In genomic region chr19:58328999-58329398, GRCh38 we compare ENCODE assay signal across 10 cellular contexts. TPM values are rescaled to one million over a fixed set of nuclear protein-coding genes. Genes with fewer than 3 reads are reported as not detected.
DNase-seq lines count a peak whose midpoint lies in the region; ATAC-seq, FAIRE-seq and TF ChIP-seq lines count a peak whose summit lies in the region.
"Had no signal": no experiment of that assay in that cellular context is flagged by ENCODE, and none has a peak within 500 bp of the region (broad histone marks: within the 10 kb centered on the region; RNA-seq: fewer than 3 reads in every experiment).

No MANE protein-coding gene starts in this region.

- no peaks in the 10 kb centered on the region for H3F3A ChIP-seq in MM.1S (ENCODE audit: insufficient read depth, low read length)

- TF ChIP-seq CTCF in MM.1S (IDR thresholded peaks at IDR 0.05; ENCODE audit: low read length) (peak; percentile 29), GM12878 (IDR thresholded peaks at IDR 0.05 in 2 of 3, conservative IDR thresholded peaks at IDR 0.05 in 1 of 3; ENCODE audit: control insufficient read depth in 2 of 3, extremely low read depth in 1 of 3, insufficient read depth in 1 of 3, low read depth in 3 of 3, low read length in 3 of 3) (peak; percentile 40 to 53 (median 42)), transverse colon (IDR thresholded peaks at IDR 0.05) (no peak)

- no peak for FAIRE-seq in GM12878 (lab: Jason Lieb, UNC)

- H3K27ac ChIP-seq in MM.1S (ENCODE audit: low read length) (no peak overlapping the region), GM12878 (ENCODE audit: control insufficient read depth, insufficient read depth) (no peak overlapping the region), transverse colon (no peak overlapping the region)

- H3K27me3 ChIP-seq in MM.1S (replicated peaks; ENCODE audit: insufficient read depth, low read length): no peaks in the 10 kb centered on the region
- no peaks in the 10 kb centered on the region for H3K27me3 ChIP-seq in GM12878 (replicated peaks in 1 of 2; ENCODE audit: control insufficient read depth in 2 of 2, insufficient read depth in 2 of 2, low read length in 1 of 2)
- no peaks in the 10 kb centered on the region for H3K27me3 ChIP-seq in transverse colon

- TF ChIP-seq EP300 in GM12878 (IDR thresholded peaks at IDR 0.05; ENCODE audit: borderline replicate concordance in 1 of 2, control insufficient read depth in 1 of 2, low read depth in 2 of 2, low read length in 2 of 2) (no peak), transverse colon (IDR thresholded peaks at IDR 0.05; ENCODE audit: low read depth) (no peak)

- WGBS in GM12878 (ENCODE audit: insufficient coverage, insufficient replicate concordance, low lambda C conversion rate, missing lambda C conversion rate): 66% methylated on average over 10 of the region's 10 CpGs
- WGBS in transverse colon (ENCODE audit: low coverage in 1 of 2), 2 donors: 65 to 77% methylated on average over 5 to 10 of the region's 10 CpGs

- no peak for TF ChIP-seq POLR2A in GM12878 (IDR thresholded peaks at IDR 0.05; ENCODE audit: low read depth, low read length)
- no peak for TF ChIP-seq POLR2A in transverse colon (IDR thresholded peaks at IDR 0.05)

- POLR2A ChIA-PET in GM12878 (lab: Charles Lee): interaction anchor here (1.0 kb wide), 1 partner anchor 19 kb away, joined by 4 read pairs; no protein-coding TSS in a partner anchor

- no peak overlapping the region for H3K4me2 ChIP-seq in MM.1S (ENCODE audit: low read depth, low read length)
- H3K4me2 ChIP-seq in GM12878 (ENCODE audit: control insufficient read depth, insufficient read depth): peak overlapping the region; percentile 70; the same call in 1 of the 2 replicates

- in situ Hi-C loops in GM12878 (cut with MboI): no loop called here
- in situ Hi-C loops in transverse colon (cut with MboI; ENCODE audit: low pct_ligation_motif_present in 1 of 4, low pct_unique_long_range_greater_than_20kb in 1 of 4, low sequenced_read_pairs in 3 of 4): no loop called here

- H3K79me2 ChIP-seq in MM.1S (ENCODE audit: low read length) (peaks cover 10% of the 10 kb centered on the region), GM12878 (ENCODE audit: control insufficient read depth, insufficient read depth, low read length) (peaks cover 21% of the 10 kb centered on the region)

- DNase-seq in activated gamma-delta T cell treated with Interleukin-2 at 50 U/mL for 16 hours: peak; percentile 23
- no peak for DNase-seq in activated gamma-delta T cell (lab: John Stamatoyannopoulos, UW)
- no peak for DNase-seq in MM.1S
- DNase-seq in GM12878 (ENCODE audit: low read depth, low spot score): no peak
- DNase-seq in stimulated activated CD8-positive, alpha-beta memory T cell treated with anti-CD3 and anti-CD28 coated beads, Interleukin-4, amount 100 ng/mL, for 48 hours: peak; percentile 51
- no peak for DNase-seq in transverse colon
- no peak for DNase-seq in hepatic stellate cell (ENCODE audit: low spot score)
- DNase-seq: central memory CD4-positive, alpha-beta T cell; psoas muscle had no signal

- intact Hi-C loops in GM12878 (cut with micrococcal nuclease; ENCODE audit: unreplicated experiment) (loop anchor here (5.0 kb wide), 2 partner anchors 138 to 188 kb away; partner anchors contain the start of genes ZBTB45 and ZNF324), transverse colon (cut with DNase I; ENCODE audit: low total_unique reads) (no loop called here)

- H3K4me3 ChIP-seq in MM.1S (ENCODE audit: low read length) (no peak overlapping the region), GM12878 (no peak overlapping the region), transverse colon (no peak overlapping the region)

- H3K9me3 ChIP-seq in MM.1S (replicated peaks; ENCODE audit: insufficient read depth, low read length) (no peaks in the 10 kb centered on the region), GM12878 (replicated peaks; ENCODE audit: control insufficient read depth, insufficient read depth, low read length) (no peaks in the 10 kb centered on the region), transverse colon (no peaks in the 10 kb centered on the region)
- H3K9me3 ChIP-seq: psoas muscle had no signal

- SMC1A ChIA-PET in GM12878 (lab: Charles Lee; ENCODE audit: uncharacterized antibody, unreplicated experiment): interaction anchor here (1.6 kb wide), 1 partner anchor 50 kb away, joined by 3 read pairs; no protein-coding TSS in a partner anchor

- ATAC-seq in GM12878 (no peak), GM19328 (IDR thresholded peaks at IDR 0.05; ENCODE audit: unreplicated experiment) (no peak)
- ATAC-seq: psoas muscle had no signal

- H3K4me1 ChIP-seq in MM.1S (ENCODE audit: low read length) (peaks cover 7% of the 10 kb centered on the region; the same call in 1 of the 2 replicates), GM12878 (ENCODE audit: control insufficient read depth, insufficient read depth, low read length) (peaks cover 5% of the 10 kb centered on the region), transverse colon (peaks cover 16 to 27% (median 22%) of the 10 kb centered on the region in 4 donors)

- H4K20me1 ChIP-seq in MM.1S (ENCODE audit: insufficient read depth, low read length) (no peaks in the 10 kb centered on the region), GM12878 (ENCODE audit: control insufficient read depth, insufficient read depth) (no peaks in the 10 kb centered on the region)

- TF ChIP-seq RAD21 in GM12878 (IDR thresholded peaks at IDR 0.05; ENCODE audit: insufficient read depth, low read depth, low read length): peak; percentile 72

- H3K9ac ChIP-seq in MM.1S (ENCODE audit: low read length) (no peak overlapping the region), GM12878 (ENCODE audit: control insufficient read depth, insufficient read depth, low read length) (no peak overlapping the region)

- H3K36me3 ChIP-seq in MM.1S (replicated peaks; ENCODE audit: insufficient read depth, low read length) (no peaks in the 10 kb centered on the region), GM12878 (ENCODE audit: control insufficient read depth in 2 of 2, insufficient read depth in 2 of 2, low read length in 1 of 2) (no peaks in the 10 kb centered on the region), transverse colon (no peaks in the 10 kb centered on the region)

- no peak overlapping the region for H2AFZ ChIP-seq in MM.1S (ENCODE audit: low read length)
- no peak overlapping the region for H2AFZ ChIP-seq in GM12878 (ENCODE audit: control insufficient read depth, low read depth, low read length)

- RAD21 ChIA-PET in GM12878 (lab: Charles Lee; ENCODE audit: unreplicated experiment): interaction anchor here (1.0 kb wide), 1 partner anchor 33 kb away, joined by 3 read pairs; the partner anchor contains the start of gene ZNF497

- no TSS peak for BruUV-seq in GM12878 (replicated peaks; lab: Mats Ljungman, UMichigan)

- no peaks in the 10 kb centered on the region for H3K9me2 ChIP-seq in MM.1S (replicated peaks; ENCODE audit: insufficient read depth, low read length)

- CTCF ChIA-PET in GM12878 (lab: Yijun Ruan, JAX): interaction anchor here (1.0 to 1.3 kb wide), 2 partner anchors 140 to 193 kb away, joined by 3 read pairs; no protein-coding TSS in a partner anchor

RNA-seq across cellular contexts. Expression of gene ZSCAN22, which starts 2.2 kb away (rescaled TPM):
- total RNA-seq in GM12878 (2013; cell fraction: nucleolus; rRNA removed): 6.8 and 7.5 TPM in 2 replicates
- total RNA-seq in GM12878 (2014; rRNA removed) (2.5 and 2.6 TPM in 2 replicates), GM12878 (2014; rRNA removed; fragmentation: Illumina TruSeq; extraction: Trizol) (2.6 and 2.7 TPM in 2 replicates), GM12878 (2021) (3.4 and 3.5 TPM in 2 replicates), transverse colon (10 to 100 TPM in 1 of 4 donors, 1 to 10 TPM in 3; 3.0 to 11.6 (median 3.3) TPM)
- polyA plus RNA-seq in GM12878 (2011; ENCODE audit: low read depth): 1.4 TPM
- polyA plus RNA-seq in GM12878 (2011; rRNA removed) (2.6 and 3.9 TPM in 2 replicates), GM12878 (2014; fragmentation: Illumina TruSeq; extraction: Trizol) (1.7 and 2.4 TPM in 2 replicates), GM12878 (2014; fragmentation: Nextera tagmentation; extraction: Ambion mirVana) (1 to 10 TPM in 1 of 2 experiments, under 1 TPM in 1; 0.49 to 1.7 TPM), GM12878 (2014; rRNA removed) (2.4 TPM in 2 replicates), GM12878 (2016; fragmentation: Nextera tagmentation; extraction: Ambion mirVana) (1 to 10 TPM; 2.6 to 3.2 TPM)
- 3.7 and 3.8 TPM in 2 replicates for polyA plus RNA-seq in GM12878 (2011; cell fraction: cytosol; rRNA removed)
- polyA plus RNA-seq in GM12878 (2011; cell fraction: nucleus; rRNA removed): 2.4 and 3.0 TPM in 2 replicates
- 1.6 and 2.0 TPM in 2 replicates for polyA plus RNA-seq in GM12878 (2012)
- polyA minus RNA-seq in GM12878 (2011; rRNA and poly(A)+ RNA removed): 8.6 and 9.4 TPM in 2 replicates
- polyA minus RNA-seq in GM12878 (2011; cell fraction: cytosol; rRNA and poly(A)+ RNA removed): 2.0 TPM in 2 replicates
- polyA minus RNA-seq in GM12878 (2011; cell fraction: nucleus; rRNA and poly(A)+ RNA removed): 2.9 and 3.9 TPM in 2 replicates

RNA-seq across cellular contexts. Expression of gene ERVK3-1, which starts 23.8 kb away (rescaled TPM):
- total RNA-seq in GM12878 (2013; cell fraction: nucleolus; rRNA removed): 161 and 168 TPM in 2 replicates
- total RNA-seq in GM12878 (2014; rRNA removed) (60.1 and 68.6 TPM in 2 replicates), GM12878 (2014; rRNA removed; fragmentation: Illumina TruSeq; extraction: Trizol) (85.3 and 90.8 TPM in 2 replicates), GM12878 (2021) (55.0 and 59.3 TPM in 2 replicates), transverse colon (10 to 100 TPM; 13.3 to 58.9 (median 36.2) TPM)
- polyA plus RNA-seq in GM12878 (2011; ENCODE audit: low read depth): 37.0 TPM
- polyA plus RNA-seq in GM12878 (2011; rRNA removed) (85.6 and 90.3 TPM in 2 replicates), GM12878 (2014; fragmentation: Illumina TruSeq; extraction: Trizol) (101 and 105 TPM in 2 replicates), GM12878 (2014; fragmentation: Nextera tagmentation; extraction: Ambion mirVana) (100 to 1,000 TPM; 150 to 172 TPM), GM12878 (2014; rRNA removed) (80.0 and 85.6 TPM in 2 replicates), GM12878 (2016; fragmentation: Nextera tagmentation; extraction: Ambion mirVana) (100 to 1,000 TPM; 110 to 113 TPM)
- 54.1 and 54.5 TPM in 2 replicates for polyA plus RNA-seq in GM12878 (2011; cell fraction: cytosol; rRNA removed)
- 246 and 281 TPM in 2 replicates for polyA plus RNA-seq in GM12878 (2011; cell fraction: nucleus; rRNA removed)
- polyA plus RNA-seq in GM12878 (2012): 39.9 and 53.8 TPM in 2 replicates
- polyA minus RNA-seq in GM12878 (2011; rRNA and poly(A)+ RNA removed): 44.8 and 46.9 TPM in 2 replicates
- polyA minus RNA-seq in GM12878 (2011; cell fraction: cytosol; rRNA and poly(A)+ RNA removed): 9.9 and 12.8 TPM in 2 replicates
- 96.8 and 129 TPM in 2 replicates for polyA minus RNA-seq in GM12878 (2011; cell fraction: nucleus; rRNA and poly(A)+ RNA removed)

RNA-seq across cellular contexts. Expression of gene A1BG, which starts 24.3 kb away (rescaled TPM):
- 3.8 and 4.1 TPM in 2 replicates for total RNA-seq in GM12878 (2013; cell fraction: nucleolus; rRNA removed)
- total RNA-seq in GM12878 (2014; rRNA removed): 22.0 and 29.6 TPM in 2 replicates
- total RNA-seq in GM12878 (2014; rRNA removed; fragmentation: Illumina TruSeq; extraction: Trizol): 2.8 and 3.0 TPM in 2 replicates
- 20.8 and 25.1 TPM in 2 replicates for total RNA-seq in GM12878 (2021)
- 6.7 TPM for polyA plus RNA-seq in GM12878 (2011; ENCODE audit: low read depth)
- 1.1 and 3.2 TPM in 2 replicates for polyA plus RNA-seq in GM12878 (2011; rRNA removed)
- polyA plus RNA-seq in GM12878 (2011; cell fraction: cytosol; rRNA removed): 9.9 and 14.6 TPM in 2 replicates
- polyA plus RNA-seq in GM12878 (2011; cell fraction: nucleus; rRNA removed): 5.5 and 7.6 TPM in 2 replicates
- polyA plus RNA-seq in GM12878 (2012): 24.1 and 31.9 TPM in 2 replicates
- 0.13 and 0.34 TPM in 2 replicates for polyA plus RNA-seq in GM12878 (2014; fragmentation: Illumina TruSeq; extraction: Trizol)
- polyA plus RNA-seq in GM12878 (2014; fragmentation: Nextera tagmentation; extraction: Ambion mirVana): 1 to 10 TPM; 2.4 to 4.9 TPM
- 24.0 and 29.5 TPM in 2 replicates for polyA plus RNA-seq in GM12878 (2014; rRNA removed)
- polyA plus RNA-seq in GM12878 (2016; fragmentation: Nextera tagmentation; extraction: Ambion mirVana): 10 to 100 TPM; 18.8 to 18.9 TPM
- 0.29 and 0.77 TPM in 2 replicates for polyA minus RNA-seq in GM12878 (2011; rRNA and poly(A)+ RNA removed)
- not detected in 2 replicates for polyA minus RNA-seq in GM12878 (2011; cell fraction: cytosol; rRNA and poly(A)+ RNA removed)
- polyA minus RNA-seq in GM12878 (2011; cell fraction: nucleus; rRNA and poly(A)+ RNA removed): 0.73 and 0.86 TPM in 2 replicates
- 10 to 100 TPM in 1 of 4 donors, 1 to 10 TPM in 1, under 1 TPM in 1, not detected in 1; 0.60 to 25.1 (median 3.7) TPM for total RNA-seq in transverse colon

RNA-seq across cellular contexts. Expression of gene ZNF497, which starts 33.6 kb away (rescaled TPM):
- 3.5 and 4.0 TPM in 2 replicates for total RNA-seq in GM12878 (2013; cell fraction: nucleolus; rRNA removed)
- total RNA-seq in GM12878 (2014; rRNA removed): 0.44 and 0.73 TPM in 2 replicates
- total RNA-seq in GM12878 (2014; rRNA removed; fragmentation: Illumina TruSeq; extraction: Trizol): 0.09 and 0.18 TPM in 2 replicates
- total RNA-seq in GM12878 (2021): 0.66 and 0.82 TPM in 2 replicates
- polyA plus RNA-seq in GM12878 (2011; ENCODE audit: low read depth): 0.38 TPM
- polyA plus RNA-seq in GM12878 (2011; rRNA removed): 0.27 and 0.29 TPM in 2 replicates
- polyA plus RNA-seq in GM12878 (2011; cell fraction: cytosol; rRNA removed): 0.40 and 0.64 TPM in 2 replicates
- polyA plus RNA-seq in GM12878 (2011; cell fraction: nucleus; rRNA removed): 1.9 and 2.4 TPM in 2 replicates
- 1.1 and 1.7 TPM in 2 replicates for polyA plus RNA-seq in GM12878 (2012)
- 0.05 and 0.16 TPM in 2 replicates for polyA plus RNA-seq in GM12878 (2014; fragmentation: Illumina TruSeq; extraction: Trizol)
- polyA plus RNA-seq in GM12878 (2014; fragmentation: Nextera tagmentation; extraction: Ambion mirVana): under 1 TPM; 0.16 TPM
- 0.37 and 0.51 TPM in 2 replicates for polyA plus RNA-seq in GM12878 (2014; rRNA removed)
- polyA plus RNA-seq in GM12878 (2016; fragmentation: Nextera tagmentation; extraction: Ambion mirVana): under 1 TPM; 0.28 to 0.68 TPM
- polyA minus RNA-seq in GM12878 (2011; rRNA and poly(A)+ RNA removed): 0.51 and 1.5 TPM in 2 replicates
- 0.27 and 0.83 TPM in 2 replicates for polyA minus RNA-seq in GM12878 (2011; cell fraction: cytosol; rRNA and poly(A)+ RNA removed)
- polyA minus RNA-seq in GM12878 (2011; cell fraction: nucleus; rRNA and poly(A)+ RNA removed): 0.73 and 1.6 TPM in 2 replicates
- total RNA-seq in transverse colon: 10 to 100 TPM in 1 of 4 donors, 1 to 10 TPM in 3; 1.3 to 19.3 (median 4.2) TPM

RNA-seq across cellular contexts. Expression of gene ZNF8, which starts 50.2 kb away (rescaled TPM):
- total RNA-seq in GM12878 (2013; cell fraction: nucleolus; rRNA removed): 16.1 and 16.2 TPM in 2 replicates
- total RNA-seq in GM12878 (2014; rRNA removed) (5.4 TPM in 2 replicates), GM12878 (2014; rRNA removed; fragmentation: Illumina TruSeq; extraction: Trizol) (4.2 and 4.5 TPM in 2 replicates), GM12878 (2021) (4.7 and 5.1 TPM in 2 replicates), transverse colon (1 to 10 TPM; 4.6 to 6.6 (median 6.3) TPM)
- polyA plus RNA-seq in GM12878 (2011; ENCODE audit: low read depth): 1.2 TPM
- polyA plus RNA-seq in GM12878 (2011; rRNA removed) (2.8 and 3.7 TPM in 2 replicates), GM12878 (2014; fragmentation: Illumina TruSeq; extraction: Trizol) (2.0 and 2.6 TPM in 2 replicates), GM12878 (2014; fragmentation: Nextera tagmentation; extraction: Ambion mirVana) (under 1 TPM; 0.46 to 0.71 TPM), GM12878 (2014; rRNA removed) (3.1 TPM in 2 replicates), GM12878 (2016; fragmentation: Nextera tagmentation; extraction: Ambion mirVana) (1 to 10 TPM in 1 of 2 experiments, under 1 TPM in 1; 0.78 to 1.0 TPM)
- polyA plus RNA-seq in GM12878 (2011; cell fraction: cytosol; rRNA removed): 3.5 and 4.6 TPM in 2 replicates
- 5.4 and 5.8 TPM in 2 replicates for polyA plus RNA-seq in GM12878 (2011; cell fraction: nucleus; rRNA removed)
- 1.2 and 1.8 TPM in 2 replicates for polyA plus RNA-seq in GM12878 (2012)
- 7.9 and 9.9 TPM in 2 replicates for polyA minus RNA-seq in GM12878 (2011; rRNA and poly(A)+ RNA removed)
- polyA minus RNA-seq in GM12878 (2011; cell fraction: cytosol; rRNA and poly(A)+ RNA removed): 3.6 and 4.3 TPM in 2 replicates
- polyA minus RNA-seq in GM12878 (2011; cell fraction: nucleus; rRNA and poly(A)+ RNA removed): 2.5 and 4.7 TPM in 2 replicates

Comparison
In these comparisons a context has a peak if more than half of its experiments do, and no peak if none do; other contexts are left out.
1. DNase-seq: peak in activated gamma-delta T cell treated with Interleukin-2 at 50 U/mL for 16 hours (single experiment) and stimulated activated CD8-positive, alpha-beta memory T cell treated with anti-CD3 and anti-CD28 coated beads, Interleukin-4, amount 100 ng/mL, for 48 hours (single experiment); none in activated gamma-delta T cell (single experiment), MM.1S (single experiment), GM12878 (single experiment), transverse colon (single experiment) and hepatic stellate cell (single experiment).
2. CTCF ChIP-seq: peak in MM.1S (single experiment) and GM12878 (3 of 3); none in transverse colon (0 of 5).